Comparison of ENCODE assay signal across 13 cellular contexts in genomic region chr1:21291964-21292363, GRCh38. TPM values are rescaled to one million over a fixed set of nuclear protein-coding genes. Genes with fewer than 3 reads are reported as not detected.
DNase-seq lines count a peak whose midpoint lies in the region; ATAC-seq and TF ChIP-seq lines count a peak whose summit lies in the region.
"Had no signal": no experiment of that assay in that cellular context is flagged by ENCODE, and none has a peak within 500 bp of the region (broad histone marks: within the 10 kb centered on the region; RNA-seq: fewer than 3 reads in every experiment).

No MANE protein-coding gene starts in this region.

- CTCF ChIA-PET in Panc1 (lab: Charles Lee) (interaction anchor here (0.6 kb wide), 1 partner anchor 37 kb away, joined by 16 read pairs; no protein-coding TSS in a partner anchor), GM10248 (lab: Yijun Ruan, JAX) (interaction anchor here (0.9 to 15.8 kb wide), 8 partner anchors 22 to 77 kb away, joined by 3 to 161 read pairs (median 5); no protein-coding TSS in a partner anchor)

- H3K9me3 Mint-ChIP-seq in activated naive CD4-positive, alpha-beta T cell treated with anti-CD3 and anti-CD28 coated beads, Interleukin-2, amount 50 U/mL, for 24 hours = no peaks in the 10 kb centered on the region
- H3K9me3 Mint-ChIP-seq in endodermal cell = no peaks in the 10 kb centered on the region

- H3K4me1 ChIP-seq in Panc1 (ENCODE audit: control insufficient read depth, insufficient read depth, low read length) (peaks cover 52% of the 10 kb centered on the region), endodermal cell (ENCODE audit: control insufficient read depth, insufficient read depth, low read length) (peaks cover 8% of the 10 kb centered on the region), subcutaneous abdominal adipose tissue (ENCODE audit: control insufficient read depth in 5 of 5, insufficient read depth in 5 of 5, low read length in 5 of 5) (peaks cover 0 to 65% (median 47%) of the 10 kb centered on the region in 5 donors)

- H3K27ac Mint-ChIP-seq in activated naive CD4-positive, alpha-beta T cell treated with anti-CD3 and anti-CD28 coated beads, Interleukin-2, amount 50 U/mL, for 24 hours = peak overlapping the region; percentile 98
- peak overlapping the region; percentile 53 for H3K27ac Mint-ChIP-seq in endodermal cell

- no peak overlapping the region for H3K9ac ChIP-seq in endodermal cell (ENCODE audit: extremely low read depth, low read length, poor library complexity, severe bottlenecking)
- H3K9ac ChIP-seq in subcutaneous abdominal adipose tissue (ENCODE audit: low read length in 5 of 5) = no peak overlapping the region

- POLR2A ChIA-PET in Panc1 (lab: Charles Lee) (interaction anchor here (0.7 kb wide), 1 partner anchor 47 kb away, joined by 5 read pairs; no protein-coding TSS in a partner anchor), GM10248 (lab: Yijun Ruan, JAX) (interaction anchor here (0.6 to 0.7 kb wide), 2 partner anchors 42 to 1980 kb away, joined by 5 read pairs; partner anchors contain the start of gene SLC66A1)

- no peak for ATAC-seq in Panc1
- no peak for ATAC-seq in GM18520 (IDR thresholded peaks at IDR 0.05; ENCODE audit: unreplicated experiment)

- no peaks in the 10 kb centered on the region for H3K36me3 ChIP-seq in Panc1 (ENCODE audit: control insufficient read depth, insufficient read depth, low read length)
- H3K36me3 ChIP-seq in endodermal cell (ENCODE audit: control insufficient read depth, insufficient read depth, low read length) = no peaks in the 10 kb centered on the region
- no peaks in the 10 kb centered on the region for H3K36me3 ChIP-seq in subcutaneous abdominal adipose tissue (ENCODE audit: control insufficient read depth in 5 of 5, insufficient read depth in 5 of 5, low read length in 5 of 5)

- no TSS peak for BruUV-seq in Panc1 (replicated peaks; lab: Mats Ljungman, UMichigan)

- H3K27ac ChIP-seq in Panc1 (ENCODE audit: low read length) (peak overlapping the region; percentile 54), endodermal cell (ENCODE audit: low read depth, low read length) (no peak overlapping the region), subcutaneous abdominal adipose tissue (ENCODE audit: low read depth, low read length) (peak overlapping the region; percentile 12)

- intact Hi-C loops in Panc1 (cut with micrococcal nuclease; ENCODE audit: unreplicated experiment) = no loop called here

- H3K4me1 Mint-ChIP-seq in activated naive CD4-positive, alpha-beta T cell treated with anti-CD3 and anti-CD28 coated beads, Interleukin-2, amount 50 U/mL, for 24 hours = peaks cover 74% of the 10 kb centered on the region
- peaks cover 29% of the 10 kb centered on the region for H3K4me1 Mint-ChIP-seq in endodermal cell

- DNase-seq in activated naive CD4-positive, alpha-beta T cell treated with anti-CD3 and anti-CD28 coated beads, Interleukin-2, amount 50 U/mL, for 16 hours = no peak
- DNase-seq in Panc1 (ENCODE audit: low read depth, low spot score) (no peak), endodermal cell (no peak), GM10248 (ENCODE audit: extremely low spot score) (no peak), cerebellar cortex (ENCODE audit: low spot score) (no peak)
- DNase-seq: midbrain, NCI-H1092, NCI-H446, T-helper 9 cell had no signal

- in situ Hi-C loops in Panc1 (cut with HindIII; ENCODE audit: low pct_unique_long_range_greater_than_20kb, low sequenced_read_pairs) = no loop called here

- H3K4me3 Mint-ChIP-seq in activated naive CD4-positive, alpha-beta T cell treated with anti-CD3 and anti-CD28 coated beads, Interleukin-2, amount 50 U/mL, for 24 hours = peak overlapping the region; percentile 86
- no peak overlapping the region for H3K4me3 Mint-ChIP-seq in endodermal cell

- no peaks in the 10 kb centered on the region for H3K36me3 Mint-ChIP-seq in activated naive CD4-positive, alpha-beta T cell treated with anti-CD3 and anti-CD28 coated beads, Interleukin-2, amount 50 U/mL, for 24 hours
- no peaks in the 10 kb centered on the region for H3K36me3 Mint-ChIP-seq in endodermal cell (ENCODE audit: low read depth)

- H3K9me3 ChIP-seq in Panc1 (ENCODE audit: control insufficient read depth, insufficient read depth, low read depth, low read length) (no peaks in the 10 kb centered on the region), endodermal cell (ENCODE audit: control insufficient read depth, low read length) (no peaks in the 10 kb centered on the region), subcutaneous abdominal adipose tissue (ENCODE audit: control insufficient read depth in 5 of 5, low read length in 5 of 5) (no peaks in the 10 kb centered on the region)
- H3K9me3 ChIP-seq: ascending aorta had no signal

- 94% methylated on average over 2 to 5 of the region's 7 CpGs for WGBS in endodermal cell (ENCODE audit: insufficient coverage in 1 of 2, insufficient read length in 1 of 2), 2 experiments

- H3K27me3 Mint-ChIP-seq in activated naive CD4-positive, alpha-beta T cell treated with anti-CD3 and anti-CD28 coated beads, Interleukin-2, amount 50 U/mL, for 24 hours = no peaks in the 10 kb centered on the region
- H3K27me3 Mint-ChIP-seq in endodermal cell (ENCODE audit: insufficient read depth) = no peaks in the 10 kb centered on the region

- TF ChIP-seq CTCF in Panc1 (IDR thresholded peaks at IDR 0.05) (no peak), endodermal cell (conservative IDR thresholded peaks at IDR 0.05) (no peak), GM10248 (IDR thresholded peaks at IDR 0.05; ENCODE audit: control extremely low read depth, extremely low read depth, low read depth, missing control alignments) (no peak)

- H3K4me3 ChIP-seq in Panc1 (ENCODE audit: low read depth in 2 of 2, low read length in 2 of 2) = no peak overlapping the region
- no peak overlapping the region for H3K4me3 ChIP-seq in endodermal cell (ENCODE audit: low read length)
- H3K4me3 ChIP-seq in subcutaneous abdominal adipose tissue (ENCODE audit: low read depth in 1 of 5, low read length in 5 of 5) = no peak overlapping the region
- H3K4me3 ChIP-seq: ascending aorta had no signal

- H3K27me3 ChIP-seq in Panc1 (ENCODE audit: control insufficient read depth, insufficient read depth, low read length) (no peaks in the 10 kb centered on the region), endodermal cell (ENCODE audit: control insufficient read depth, insufficient read depth, low read length, poor library complexity, severe bottlenecking) (no peaks in the 10 kb centered on the region), subcutaneous abdominal adipose tissue (ENCODE audit: control insufficient read depth in 5 of 5, insufficient read depth in 4 of 5, low read length in 5 of 5) (no peaks in the 10 kb centered on the region)
- H3K27me3 ChIP-seq: ascending aorta had no signal

RNA-seq across cellular contexts. Expression of gene ECE1, which starts 1.7 kb away (rescaled TPM):
- total RNA-seq in Panc1 (2021; ENCODE audit: unreplicated experiment) = 192 TPM
- polyA plus RNA-seq in Panc1 (2012; ENCODE audit: insufficient read length) = 250 TPM
- total RNA-seq in endodermal cell = 10 to 100 TPM; 47.8 to 57.9 TPM
- polyA plus RNA-seq in endodermal cell (2013, experiment 1 of 2) = 38.8 TPM
- 42.8 TPM for polyA plus RNA-seq in endodermal cell (2013, experiment 2 of 2)
